Comparison of ENCODE assay signal across 23 cellular contexts in the genomic region with DNA sequence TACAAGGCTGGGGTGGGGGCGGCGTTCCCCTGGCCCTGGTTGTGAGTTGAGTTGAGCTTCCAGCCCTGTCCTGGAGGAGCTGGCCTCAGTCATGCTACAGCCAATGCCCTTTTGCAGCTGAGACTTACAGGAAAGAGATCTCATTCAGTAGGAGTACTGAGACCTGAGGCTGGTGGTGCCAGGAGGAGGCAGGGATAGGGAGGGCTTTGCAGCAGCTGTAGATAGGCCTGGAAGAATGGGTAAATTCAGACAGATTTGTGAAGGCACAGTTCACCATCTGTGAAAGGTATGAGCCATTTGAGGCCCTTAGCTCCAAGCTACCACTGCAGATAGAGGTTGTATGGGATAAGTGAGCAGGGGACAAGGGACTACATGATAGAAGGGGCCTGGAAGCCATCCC. TPM values are rescaled to one million over a fixed set of nuclear protein-coding genes. Genes with fewer than 3 reads are reported as not detected.
DNase-seq lines count a peak whose midpoint lies in the region; ATAC-seq and TF ChIP-seq lines count a peak whose summit lies in the region.
"Had no signal": no experiment of that assay in that cellular context is flagged by ENCODE, and none has a peak within 500 bp of the region (broad histone marks: within the 10 kb centered on the region; RNA-seq: fewer than 3 reads in every experiment).

No MANE protein-coding gene starts in this region.

- no TSS peak for BruUV-seq in MCF 10A (replicated peaks; lab: Mats Ljungman, UMichigan)

- intact Hi-C loops in MCF 10A (cut with micrococcal nuclease) = no loop called here
- intact Hi-C loops in breast epithelium (cut with DNase I; ENCODE audit: low total_unique reads) = loop anchor here (10.0 kb wide), 2 partner anchors 94 to 1734 kb away; a partner anchor contains a TSS
- intact Hi-C loops in heart left ventricle (cut with DNase I) = loop anchor here in 1 of 10 donors (5.0 kb wide), 1 partner anchor 33 kb away; a partner anchor contains a TSS

- TF ChIP-seq POLR2A in breast epithelium (IDR thresholded peaks at IDR 0.05) = no peak
- TF ChIP-seq POLR2A in heart left ventricle (IDR thresholded peaks at IDR 0.05) = no peak

- H3K4me3 ChIP-seq in breast epithelium = no peak overlapping the region
- H3K4me3 ChIP-seq in heart left ventricle = no peak overlapping the region
- H3K4me3 ChIP-seq: A549, GM12878, MG63, SJSA1 had no signal

- no peaks in the 10 kb centered on the region for H3K4me1 Mint-ChIP-seq in MCF 10A (ENCODE audit: insufficient read depth, unreplicated experiment)
- H3K4me1 Mint-ChIP-seq in stimulated activated effector memory CD8-positive, alpha-beta T cell treated with anti-CD3 and anti-CD28 coated beads, Interleukin-12 subunit alpha, Interleukin-12 subunit beta, amount 100 ng/mL, for 72 hours = peaks cover 19% of the 10 kb centered on the region

- no peak overlapping the region for H3K4me3 Mint-ChIP-seq in MCF 10A (ENCODE audit: unreplicated experiment)
- no peak overlapping the region for H3K4me3 Mint-ChIP-seq in stimulated activated effector memory CD8-positive, alpha-beta T cell treated with anti-CD3 and anti-CD28 coated beads, Interleukin-12 subunit alpha, Interleukin-12 subunit beta, amount 100 ng/mL, for 72 hours
- H3K4me3 Mint-ChIP-seq: HFFc6 had no signal

- CTCF ChIA-PET in MCF 10A (lab: Yijun Ruan, JAX) = interaction anchor here (0.6 to 0.7 kb wide), 2 partner anchors 8 to 53 kb away, joined by 3 to 4 read pairs; no protein-coding TSS in a partner anchor

- H3K36me3 ChIP-seq in breast epithelium = peaks cover 5% of the 10 kb centered on the region
- peaks cover 0 to 89% (median 81%) of the 10 kb centered on the region in 9 donors for H3K36me3 ChIP-seq in heart left ventricle

- H3K9me3 ChIP-seq in breast epithelium (no peaks in the 10 kb centered on the region), heart left ventricle (no peaks in the 10 kb centered on the region)
- H3K9me3 ChIP-seq: A549, Caco-2, MG63, SJSA1 had no signal

- H3K27me3 ChIP-seq in breast epithelium (no peaks in the 10 kb centered on the region), layer of hippocampus (ENCODE audit: control insufficient read depth, insufficient read depth, low read length) (no peaks in the 10 kb centered on the region), heart left ventricle (no peaks in the 10 kb centered on the region)
- H3K27me3 ChIP-seq: MG63, SJSA1 had no signal

- peaks cover 84% of the 10 kb centered on the region for H3K36me3 Mint-ChIP-seq in MCF 10A (ENCODE audit: insufficient read depth, unreplicated experiment)
- H3K36me3 Mint-ChIP-seq in stimulated activated effector memory CD8-positive, alpha-beta T cell treated with anti-CD3 and anti-CD28 coated beads, Interleukin-12 subunit alpha, Interleukin-12 subunit beta, amount 100 ng/mL, for 72 hours = peaks cover 95% of the 10 kb centered on the region

- no peak for DNase-seq in MCF 10A (ENCODE audit: unreplicated experiment)
- DNase-seq in breast epithelium (ENCODE audit: low spot score in 2 of 2) = no peak
- no peak for DNase-seq in stimulated activated effector memory CD8-positive, alpha-beta T cell treated with anti-CD3 and anti-CD28 coated beads, Interleukin-12 subunit alpha, Interleukin-12 subunit beta, amount 100 ng/mL, for 72 hours (ENCODE audit: low spot score in 2 of 2)
- DNase-seq in heart left ventricle = no peak
- DNase-seq in GDM1 (lab: John Stamatoyannopoulos, UW) = no peak
- DNase-seq: Caco-2; CD4-positive, CD25-positive, alpha-beta regulatory T cell; DMS 273 treated with DMSO at 0.1 percent for 48 hours; DMS79 treated with DMSO at 0.1 percent for 48 hours; H7; HFFc6; Kasumi-1; MG63; NCI-H1417; NCI-H187; NCI-H446; NCI-H526 had no signal

- 89 to 97% (median 94%) methylated on average over 2 of the region's 2 CpGs for WGBS in heart left ventricle, 4 donors

- TF ChIP-seq CTCF in MCF 10A (IDR thresholded peaks at IDR 0.05; ENCODE audit: unreplicated experiment) = no peak
- no peak for TF ChIP-seq CTCF in breast epithelium (IDR thresholded peaks at IDR 0.05)
- no peak for TF ChIP-seq CTCF in heart left ventricle (IDR thresholded peaks at IDR 0.05)

- H3K4me1 ChIP-seq in breast epithelium (peaks cover 0 to 5% of the 10 kb centered on the region in 2 donors), heart left ventricle (peaks cover 4 to 24% (median 11%) of the 10 kb centered on the region in 12 donors)
- H3K4me1 ChIP-seq: Caco-2 had no signal

- H3K27me3 Mint-ChIP-seq in MCF 10A (ENCODE audit: insufficient read depth, unreplicated experiment) = no peaks in the 10 kb centered on the region

- ATAC-seq in stimulated activated effector memory CD8-positive, alpha-beta T cell treated with anti-CD3 and anti-CD28 coated beads, Interleukin-12 subunit alpha, Interleukin-12 subunit beta, amount 100 ng/mL, for 72 hours = no peak
- ATAC-seq in heart left ventricle (no peak), HG03460 (IDR thresholded peaks at IDR 0.05; ENCODE audit: unreplicated experiment) (no peak)
- ATAC-seq: A549, GM12878, Right ventricle myocardium inferior had no signal

- peak overlapping the region; percentile 27 for H3K27ac Mint-ChIP-seq in MCF 10A (ENCODE audit: low read depth, unreplicated experiment)
- H3K27ac Mint-ChIP-seq in stimulated activated effector memory CD8-positive, alpha-beta T cell treated with anti-CD3 and anti-CD28 coated beads, Interleukin-12 subunit alpha, Interleukin-12 subunit beta, amount 100 ng/mL, for 72 hours = peak overlapping the region; percentile 63
- H3K27ac Mint-ChIP-seq: CD4-positive, CD25-positive, alpha-beta regulatory T cell; HFFc6 had no signal

- H3K27ac ChIP-seq in breast epithelium (no peak overlapping the region), layer of hippocampus (ENCODE audit: low read depth, low read length) (peak overlapping the region; percentile 83), heart left ventricle (no peak overlapping the region)
- H3K27ac ChIP-seq: A549, SJSA1 had no signal

- no peaks in the 10 kb centered on the region for H3K9me3 Mint-ChIP-seq in MCF 10A (ENCODE audit: unreplicated experiment)
- H3K9me3 Mint-ChIP-seq in stimulated activated effector memory CD8-positive, alpha-beta T cell treated with anti-CD3 and anti-CD28 coated beads, Interleukin-12 subunit alpha, Interleukin-12 subunit beta, amount 100 ng/mL, for 72 hours = no peaks in the 10 kb centered on the region
- H3K9me3 Mint-ChIP-seq: CD4-positive, CD25-positive, alpha-beta regulatory T cell; HFFc6 had no signal

- POLR2A ChIA-PET in MCF 10A (lab: Yijun Ruan, JAX) = interaction anchor here (0.9 to 1.0 kb wide), 3 partner anchors 8 to 34 kb away, joined by 3 to 4 read pairs (median 3); no protein-coding TSS in a partner anchor

RNA-seq across cellular contexts. Expression of a gene that starts 5.6 kb away (rescaled TPM):
- total RNA-seq in MCF 10A (2022) = 66.7 and 89.2 TPM in 2 replicates
- 10 to 100 TPM; 44.3 to 59.0 (median 52.2) TPM for total RNA-seq in breast epithelium
- 10 to 100 TPM; 19.5 to 65.8 (median 39.7) TPM for total RNA-seq in heart left ventricle
- 10 to 100 TPM; 50.5 to 73.8 TPM for polyA plus RNA-seq in heart left ventricle

RNA-seq across cellular contexts. Expression of a gene that starts 28.6 kb away (rescaled TPM):
- total RNA-seq in MCF 10A (2022) = 0.42 and 0.91 TPM in 2 replicates
- 1 to 10 TPM; 1.6 to 2.6 (median 2.6) TPM for total RNA-seq in breast epithelium
- 1 to 10 TPM in 4 of 9 donors, under 1 TPM in 5; 0.20 to 2.1 (median 1.00) TPM for total RNA-seq in heart left ventricle
- polyA plus RNA-seq in heart left ventricle = under 1 TPM; 0.22 to 0.76 TPM
- polyA plus RNA-seq: CD4-positive, CD25-positive, alpha-beta regulatory T cell had no signal

RNA-seq across cellular contexts. Expression of a gene that starts 35.0 kb away (rescaled TPM):
- total RNA-seq in MCF 10A (2022) (11.9 and 15.1 TPM in 2 replicates), breast epithelium (1 to 10 TPM; 6.7 to 8.9 (median 8.8) TPM), heart left ventricle (10 to 100 TPM in 2 of 9 donors, 1 to 10 TPM in 7; 3.5 to 11.4 (median 5.8) TPM)
- 1 to 10 TPM; 6.6 to 9.8 TPM for polyA plus RNA-seq in heart left ventricle

RNA-seq across cellular contexts. Expression of a gene that starts 35.2 kb away (rescaled TPM):
- total RNA-seq in MCF 10A (2022) (12.6 and 15.2 TPM in 2 replicates), breast epithelium (10 to 100 TPM; 12.5 to 17.3 (median 13.1) TPM), heart left ventricle (10 to 100 TPM in 6 of 9 donors, 1 to 10 TPM in 3; 8.3 to 15.5 (median 10.3) TPM)
- 1 to 10 TPM; 6.4 to 7.6 TPM for polyA plus RNA-seq in heart left ventricle

RNA-seq across cellular contexts. Expression of a gene that starts 49.8 kb away (rescaled TPM):
- total RNA-seq in MCF 10A (2022) (4.4 and 5.5 TPM in 2 replicates), breast epithelium (1 to 10 TPM; 1.3 to 2.0 (median 1.3) TPM), heart left ventricle (1 to 10 TPM in 1 of 9 donors, under 1 TPM in 8; 0.16 to 1.4 (median 0.44) TPM)
- polyA plus RNA-seq in heart left ventricle = under 1 TPM; 0.80 to 0.84 TPM
